ENCODE assay signal across 11 cellular contexts in genomic region chr17:17107891-17108680, GRCh38.
DNase-seq lines count a peak whose midpoint lies in the region; ATAC-seq and TF ChIP-seq lines count a peak whose summit lies in the region.
"Had no signal": no experiment of that assay in that cellular context is flagged by ENCODE, and none has a peak within 500 bp of the region (broad histone marks: within the 10 kb centered on the region; RNA-seq: fewer than 3 reads in every experiment).

No MANE protein-coding gene starts in this region.

- DNase-seq in HT-29 (ENCODE audit: low spot score): peak; percentile 25
- no peak for DNase-seq in breast epithelium (ENCODE audit: low spot score in 2 of 2)
- no peak for DNase-seq in left lobe of liver (ENCODE audit: low spot score)
- DNase-seq in NCI-H2029 (lab: John Stamatoyannopoulos, UW): no peak
- DNase-seq: SIG-M5 had no signal

- TF ChIP-seq POLR2A in breast epithelium (IDR thresholded peaks at IDR 0.05): no peak

- H3K4me3 ChIP-seq in breast epithelium: no peak overlapping the region

- ATAC-seq in left lobe of liver (peak; percentile 36), GM21423 (IDR thresholded peaks at IDR 0.05; ENCODE audit: unreplicated experiment) (no peak), GM19455 (IDR thresholded peaks at IDR 0.05; ENCODE audit: unreplicated experiment) (no peak), GM21723 (IDR thresholded peaks at IDR 0.05; ENCODE audit: unreplicated experiment) (no peak)

- no peak for TF ChIP-seq CTCF in breast epithelium (IDR thresholded peaks at IDR 0.05)

- H3K36me3 Mint-ChIP-seq in stimulated activated naive CD8-positive, alpha-beta T cell treated with anti-CD3 and anti-CD28 coated beads, Interleukin-15, Interleukin-2, amounts not matched to agents 100 ng/mL and 50 ng/mL, for 24 hours (ENCODE audit: low read depth): no peaks in the 10 kb centered on the region

- H3K27ac ChIP-seq in breast epithelium: peak overlapping the region; percentile 67 to 79
- H3K27ac ChIP-seq: KMS-11 had no signal

- H3K36me3 ChIP-seq in breast epithelium: no peaks in the 10 kb centered on the region

- H3K27me3 Mint-ChIP-seq in stimulated activated naive CD8-positive, alpha-beta T cell treated with anti-CD3 and anti-CD28 coated beads, Interleukin-15, Interleukin-2, amounts not matched to agents 100 ng/mL and 50 ng/mL, for 24 hours: no peaks in the 10 kb centered on the region

- H3K4me1 Mint-ChIP-seq in stimulated activated naive CD8-positive, alpha-beta T cell treated with anti-CD3 and anti-CD28 coated beads, Interleukin-15, Interleukin-2, amounts not matched to agents 100 ng/mL and 50 ng/mL, for 24 hours (ENCODE audit: low read depth): peaks cover 55% of the 10 kb centered on the region

- no peak overlapping the region for H3K4me3 Mint-ChIP-seq in stimulated activated naive CD8-positive, alpha-beta T cell treated with anti-CD3 and anti-CD28 coated beads, Interleukin-15, Interleukin-2, amounts not matched to agents 100 ng/mL and 50 ng/mL, for 24 hours
- H3K4me3 Mint-ChIP-seq: activated T-helper 1 cell treated with anti-CD3 and anti-CD28 coated beads, Interleukin-12 subunit alpha, Interleukin-12 subunit beta, Interleukin-2, Interleukin-4 antibody, amounts not matched to agents 30 ng/mL and 10 ng/mL and 1 ng/mL, durations not matched to agents 14 hours and 24 hours and 36 hours had no signal

- no peaks in the 10 kb centered on the region for H3K9me3 Mint-ChIP-seq in stimulated activated naive CD8-positive, alpha-beta T cell treated with anti-CD3 and anti-CD28 coated beads, Interleukin-15, Interleukin-2, amounts not matched to agents 100 ng/mL and 50 ng/mL, for 24 hours
- H3K9me3 Mint-ChIP-seq: activated T-helper 1 cell treated with anti-CD3 and anti-CD28 coated beads, Interleukin-12 subunit alpha, Interleukin-12 subunit beta, Interleukin-2, Interleukin-4 antibody, amounts not matched to agents 30 ng/mL and 10 ng/mL and 1 ng/mL, durations not matched to agents 14 hours and 24 hours and 36 hours had no signal

- no peaks in the 10 kb centered on the region for H3K27me3 ChIP-seq in breast epithelium

- H3K9me3 ChIP-seq in breast epithelium: no peaks in the 10 kb centered on the region

- intact Hi-C loops in breast epithelium (cut with DNase I; ENCODE audit: low total_unique reads): no loop called here

- H3K4me1 ChIP-seq in breast epithelium: peaks cover 8 to 30% of the 10 kb centered on the region in 2 donors

- H3K27ac Mint-ChIP-seq in stimulated activated naive CD8-positive, alpha-beta T cell treated with anti-CD3 and anti-CD28 coated beads, Interleukin-15, Interleukin-2, amounts not matched to agents 100 ng/mL and 50 ng/mL, for 24 hours: peak overlapping the region; percentile 33
- H3K27ac Mint-ChIP-seq: activated T-helper 1 cell treated with anti-CD3 and anti-CD28 coated beads, Interleukin-12 subunit alpha, Interleukin-12 subunit beta, Interleukin-2, Interleukin-4 antibody, amounts not matched to agents 30 ng/mL and 10 ng/mL and 1 ng/mL, durations not matched to agents 14 hours and 24 hours and 36 hours had no signal
